ENCODE assay signal across 9 cellular contexts in the genomic region with DNA sequence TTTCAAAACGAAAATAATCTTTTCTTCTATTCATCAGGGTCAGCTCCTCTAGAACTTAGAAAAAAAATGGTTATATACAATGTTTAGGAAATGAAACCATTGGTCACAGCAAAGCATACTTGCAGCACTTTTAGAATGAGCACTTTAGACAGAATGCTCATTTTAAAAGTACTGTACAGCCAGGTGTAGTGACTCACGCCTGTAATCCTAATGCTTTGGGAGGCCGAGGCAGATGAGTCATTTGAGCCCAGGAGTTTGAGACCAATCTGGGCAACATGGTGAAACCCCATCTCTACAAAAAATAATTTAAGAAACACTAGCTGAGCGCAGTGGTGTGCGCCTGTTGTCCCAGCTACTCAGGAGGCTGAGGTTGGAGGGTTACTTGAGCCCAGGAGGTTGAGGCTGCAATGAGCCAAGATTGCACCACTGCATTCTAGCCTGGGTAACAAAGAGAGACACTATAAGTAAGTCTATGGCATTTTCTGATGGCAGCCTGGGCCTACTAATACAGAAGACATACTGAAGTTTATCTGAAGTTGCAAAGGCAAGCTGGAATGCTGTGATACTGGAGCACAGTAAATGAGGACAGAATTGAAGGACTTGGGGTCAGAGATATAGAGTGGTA. TPM values are rescaled to one million over a fixed set of nuclear protein-coding genes. Genes with fewer than 3 reads are reported as not detected.
DNase-seq lines count a peak whose midpoint lies in the region; ATAC-seq and FAIRE-seq lines count a peak whose summit lies in the region.
"Had no signal": no experiment of that assay in that cellular context is flagged by ENCODE, and none has a peak within 500 bp of the region (broad histone marks: within the 10 kb centered on the region; RNA-seq: fewer than 3 reads in every experiment).

No MANE protein-coding gene starts in this region.

- no peak for FAIRE-seq in frontal cortex (lab: Jason Lieb, UNC)

- no peak for DNase-seq in activated CD4-positive, CD25-positive, alpha-beta regulatory T cell treated with anti-CD3 and anti-CD28 coated beads, Interleukin-2, amount 50 U/mL, for 72 hours
- DNase-seq in HCEC 1CT (peak; percentile 76), non-pigmented ciliary epithelial cell (ENCODE audit: low read depth) (peak; percentile 44), frontal cortex (ENCODE audit: low spot score in 2 of 2) (no peak), activated gamma-delta T cell (lab: John Stamatoyannopoulos, UW) (no peak), RKO (ENCODE audit: low spot score) (no peak)
- DNase-seq: amniotic stem cell had no signal

- peak; percentile 41 to 66 for ATAC-seq in activated CD4-positive, CD25-positive, alpha-beta regulatory T cell treated with anti-CD3 and anti-CD28 coated beads, Interleukin-2, amount 50 U/mL, for 24 hours
- peak; percentile 91 for ATAC-seq in HG03565 (IDR thresholded peaks at IDR 0.05; ENCODE audit: unreplicated experiment)

RNA-seq across cellular contexts. Expression of a gene that starts 48.9 kb away (rescaled TPM):
- 19.2 TPM for total RNA-seq in frontal cortex

Comparison
In these comparisons a context has a peak if more than half of its experiments do, and no peak if none do; other contexts are left out.
1. DNase-seq: peak in HCEC 1CT (single experiment) and non-pigmented ciliary epithelial cell (single experiment); none in activated CD4-positive, CD25-positive, alpha-beta regulatory T cell treated with anti-CD3 and anti-CD28 coated beads, Interleukin-2, amount 50 U/mL, for 72 hours (single experiment), frontal cortex (0 of 2), activated gamma-delta T cell (single experiment) and RKO (single experiment).